In genomic region chr18:1013951-1014350, GRCh38 we compare ENCODE assay signal across 13 cellular contexts.
A peak's percentile ranks its signal among the peaks of the same experiment; 100 is the strongest.
DNase-seq lines count a peak whose midpoint lies in the region; ATAC-seq, FAIRE-seq and TF ChIP-seq lines count a peak whose summit lies in the region.
"Had no signal": no experiment of that assay in that cellular context is flagged by ENCODE, and none has a peak within 500 bp of the region (broad histone marks: within the 10 kb centered on the region; RNA-seq: fewer than 3 reads in every experiment).

No MANE protein-coding gene starts in this region.

- CTCF ChIA-PET in K562 (lab: Yijun Ruan, JAX; ENCODE audit: low intra/inter-chr PET ratio) = no interaction called here

- TF ChIP-seq RAD21 in K562 (CRISPR knock-in tag; conservative IDR thresholded peaks at IDR 0.05 in 1 of 2, IDR thresholded peaks at IDR 0.05 in 1 of 2) = no peak

- peaks cover 24% of the 10 kb centered on the region; the same call in 1 of the 2 replicates for H3K27me3 ChIP-seq in GM23338 (ENCODE audit: insufficient read depth)
- no peaks in the 10 kb centered on the region for H3K27me3 ChIP-seq in K562 (ENCODE audit: control insufficient read depth in 2 of 2, insufficient read depth in 2 of 2, low read length in 2 of 2)

- TF ChIP-seq POLR2A in K562 (conservative IDR thresholded peaks at IDR 0.05) (no peak), GM12892 (IDR thresholded peaks at IDR 0.05; ENCODE audit: low read depth, low read length) (no peak)

- H3K27ac ChIP-seq in GM23338 (ENCODE audit: low read depth) (no peak overlapping the region), K562 (ENCODE audit: extremely low read depth, low read depth, low read length) (no peak overlapping the region)

- intact Hi-C loops in K562 (cut with micrococcal nuclease) = no loop called here

- peak; percentile 40 for DNase-seq in A172 (ENCODE audit: low spot score)
- DNase-seq in GM23338 (ENCODE audit: low spot score) = no peak
- DNase-seq in K562 (ENCODE audit: extremely low read depth in 1 of 4, low spot score in 3 of 4) = no peak
- no peak for DNase-seq in mesothelial cell of epicardium (ENCODE audit: low spot score in 2 of 2, unreplicated experiment in 2 of 2)
- DNase-seq in GM12892 (ENCODE audit: insufficient read length) = no peak
- DNase-seq: AML-193; CD4-positive, alpha-beta T cell; NCI-H1048; SIG-M5 had no signal

- no peak overlapping the region for H2AFZ ChIP-seq in GM23338
- H2AFZ ChIP-seq in K562 (ENCODE audit: low read depth, low read length) = no peak overlapping the region

- FAIRE-seq in K562 (lab: Jason Lieb, UNC) = no peak
- no peak for FAIRE-seq in GM12892 (lab: Jason Lieb, UNC)
- FAIRE-seq: RCC 7860 had no signal

- WGBS in K562 (ENCODE audit: insufficient coverage, low coverage, missing lambda C conversion rate) = 6% methylated on average over 1 of the region's 1 CpG

- no peaks in the 10 kb centered on the region for H3K9me2 ChIP-seq in GM23338 (ENCODE audit: insufficient read depth)

- H3K9ac ChIP-seq in K562 (ENCODE audit: insufficient read depth in 1 of 2, low read depth in 2 of 2, low read length in 2 of 2) = no peak overlapping the region

- no peaks in the 10 kb centered on the region for H3K9me1 ChIP-seq in K562 (ENCODE audit: control insufficient read depth, insufficient read depth, low read length)

- H3K36me3 Mint-ChIP-seq in GM23338 (ENCODE audit: low read depth) (no peaks in the 10 kb centered on the region; the same call in 2 of the 3 replicates), mesothelial cell of epicardium (no peaks in the 10 kb centered on the region)

- peaks cover 53% of the 10 kb centered on the region for H3K4me1 ChIP-seq in GM23338 (ENCODE audit: insufficient read depth)
- no peaks in the 10 kb centered on the region; a peak in 1 of 5 replicates for H3K4me1 ChIP-seq in K562 (replicated peaks in 1 of 2; ENCODE audit: control insufficient read depth in 2 of 2, insufficient read depth in 2 of 2, low read length in 2 of 2)

- H3K36me3 ChIP-seq in GM23338 (ENCODE audit: insufficient read depth) (no peaks in the 10 kb centered on the region), K562 (ENCODE audit: control insufficient read depth, insufficient read depth, low read length) (no peaks in the 10 kb centered on the region)
- H3K36me3 ChIP-seq: HAP-1 had no signal

- H4K20me1 ChIP-seq in GM23338 (replicated peaks; ENCODE audit: insufficient read depth) (no peaks in the 10 kb centered on the region), K562 (replicated peaks; ENCODE audit: control insufficient read depth, insufficient read depth, low read length) (peaks cover 4% of the 10 kb centered on the region; the same call in 1 of the 2 replicates)

- ATAC-seq in GM23338 (no peak), K562 (peak; percentile 41; the same call in 1 of the 3 replicates), HG02840 (IDR thresholded peaks at IDR 0.05; ENCODE audit: low FRiP score, unreplicated experiment) (no peak), GM19328 (IDR thresholded peaks at IDR 0.05; ENCODE audit: unreplicated experiment) (no peak)

- peaks cover 3% of the 10 kb centered on the region for H3K27me3 Mint-ChIP-seq in GM23338 (ENCODE audit: insufficient read depth, low read depth, poor library complexity)
- no peaks in the 10 kb centered on the region for H3K27me3 Mint-ChIP-seq in mesothelial cell of epicardium (ENCODE audit: low read depth)

- H3K4me3 Mint-ChIP-seq in GM23338 (no peak overlapping the region), mesothelial cell of epicardium (no peak overlapping the region)
- H3K4me3 Mint-ChIP-seq: CD4-positive, alpha-beta T cell had no signal

- POLR2A ChIA-PET in K562 (lab: Yijun Ruan, JAX) = interaction anchor here (0.7 kb wide), 1 partner anchor 198 kb away, joined by 4 read pairs; no protein-coding TSS in a partner anchor

- in situ Hi-C loops in K562 (cut with MboI) = no loop called here

- no peak overlapping the region for H3K4me3 ChIP-seq in GM23338
- no peak overlapping the region for H3K4me3 ChIP-seq in K562
- H3K4me3 ChIP-seq: HAP-1 had no signal

- no peaks in the 10 kb centered on the region for H3F3A ChIP-seq in GM23338 (replicated peaks; ENCODE audit: low read depth)

- no peaks in the 10 kb centered on the region for H3K9me3 Mint-ChIP-seq in GM23338
- no peaks in the 10 kb centered on the region for H3K9me3 Mint-ChIP-seq in mesothelial cell of epicardium
- H3K9me3 Mint-ChIP-seq: CD4-positive, alpha-beta T cell had no signal

- H3K4me1 Mint-ChIP-seq in GM23338 = peaks cover 42% of the 10 kb centered on the region
- peaks cover 73% of the 10 kb centered on the region for H3K4me1 Mint-ChIP-seq in mesothelial cell of epicardium

- 0 out of 2 replicates have a peak overlapping the region, but pooled peaks have one; percentile 65 for H3K4me2 ChIP-seq in GM23338
- H3K4me2 ChIP-seq in K562 (ENCODE audit: insufficient read depth, low read length) = no peak overlapping the region

- H3K79me2 ChIP-seq in GM23338 (replicated peaks; ENCODE audit: insufficient read depth) = no peaks in the 10 kb centered on the region
- no peaks in the 10 kb centered on the region for H3K79me2 ChIP-seq in K562 (ENCODE audit: control insufficient read depth, insufficient read depth, low read length)

- no TSS peak for BruUV-seq in K562 (replicated peaks; lab: Mats Ljungman, UMichigan)

- TF ChIP-seq CTCF in GM23338 (conservative IDR thresholded peaks at IDR 0.05; ENCODE audit: low read depth in 2 of 2) = no peak
- TF ChIP-seq CTCF in K562 (IDR thresholded peaks at IDR 0.05 in 2 of 3, conservative IDR thresholded peaks at IDR 0.05 in 1 of 3; ENCODE audit: insufficient read depth in 2 of 3, low read depth in 1 of 3, low read length in 3 of 3) = no peak
- no peak for TF ChIP-seq CTCF in mesothelial cell of epicardium (IDR thresholded peaks at IDR 0.05; ENCODE audit: unreplicated experiment)

- no peak for TF ChIP-seq EP300 in K562 (IDR thresholded peaks at IDR 0.05; ENCODE audit: low read length)

- no peaks in the 10 kb centered on the region for H3K9me3 ChIP-seq in K562 (replicated peaks; ENCODE audit: control insufficient read depth, insufficient read depth, low read depth, low read length)
- H3K9me3 ChIP-seq: HAP-1 had no signal

- H3K27ac Mint-ChIP-seq in GM23338 (no peak overlapping the region), mesothelial cell of epicardium (peak overlapping the region; percentile 95)
- H3K27ac Mint-ChIP-seq: CD4-positive, alpha-beta T cell had no signal

TF ChIP-seq in GM23338, 12 proteins besides CTCF, POLR2A, EP300 and RAD21 (continues in another document):
- TF ChIP-seq STAT1 (IDR thresholded peaks at IDR 0.05; ENCODE audit: unreplicated experiment) (no peak), NANOG (IDR thresholded peaks at IDR 0.05; ENCODE audit: borderline replicate concordance) (no peak), EZH2phosphoT487 (IDR thresholded peaks at IDR 0.05; ENCODE audit: unreplicated experiment) (no peak), EZH2 (IDR thresholded peaks at IDR 0.05; ENCODE audit: low read depth, unreplicated experiment) (no peak), JUNB (IDR thresholded peaks at IDR 0.05; ENCODE audit: unreplicated experiment) (no peak), POLR2AphosphoS5 (IDR thresholded peaks at IDR 0.05; ENCODE audit: low read depth) (no peak)

TF ChIP-seq in K562, 482 proteins besides CTCF, POLR2A, EP300 and RAD21:
- 0 out of 2 replicates have a peak, but pooled peaks have one; percentile 33 for TF ChIP-seq USF1 (CRISPR knock-in tag; IDR thresholded peaks at IDR 0.05)
- no peak for TF ChIP-seq ZNF347 (CRISPR knock-in tag; IDR thresholded peaks at IDR 0.05; ENCODE audit: low read depth)
- TF ChIP-seq STAT5A (IDR thresholded peaks at IDR 0.05; ENCODE audit: borderline replicate concordance, low read length) = no peak
- TF ChIP-seq USF2 (CRISPR knock-in tag; IDR thresholded peaks at IDR 0.05) = peak; percentile 47; the same call in 1 of the 2 replicates
- no peak for TF ChIP-seq EZH2 (IDR thresholded peaks at IDR 0.05; ENCODE audit: borderline replicate concordance, low read depth, low read length)
